In the genomic region with DNA sequence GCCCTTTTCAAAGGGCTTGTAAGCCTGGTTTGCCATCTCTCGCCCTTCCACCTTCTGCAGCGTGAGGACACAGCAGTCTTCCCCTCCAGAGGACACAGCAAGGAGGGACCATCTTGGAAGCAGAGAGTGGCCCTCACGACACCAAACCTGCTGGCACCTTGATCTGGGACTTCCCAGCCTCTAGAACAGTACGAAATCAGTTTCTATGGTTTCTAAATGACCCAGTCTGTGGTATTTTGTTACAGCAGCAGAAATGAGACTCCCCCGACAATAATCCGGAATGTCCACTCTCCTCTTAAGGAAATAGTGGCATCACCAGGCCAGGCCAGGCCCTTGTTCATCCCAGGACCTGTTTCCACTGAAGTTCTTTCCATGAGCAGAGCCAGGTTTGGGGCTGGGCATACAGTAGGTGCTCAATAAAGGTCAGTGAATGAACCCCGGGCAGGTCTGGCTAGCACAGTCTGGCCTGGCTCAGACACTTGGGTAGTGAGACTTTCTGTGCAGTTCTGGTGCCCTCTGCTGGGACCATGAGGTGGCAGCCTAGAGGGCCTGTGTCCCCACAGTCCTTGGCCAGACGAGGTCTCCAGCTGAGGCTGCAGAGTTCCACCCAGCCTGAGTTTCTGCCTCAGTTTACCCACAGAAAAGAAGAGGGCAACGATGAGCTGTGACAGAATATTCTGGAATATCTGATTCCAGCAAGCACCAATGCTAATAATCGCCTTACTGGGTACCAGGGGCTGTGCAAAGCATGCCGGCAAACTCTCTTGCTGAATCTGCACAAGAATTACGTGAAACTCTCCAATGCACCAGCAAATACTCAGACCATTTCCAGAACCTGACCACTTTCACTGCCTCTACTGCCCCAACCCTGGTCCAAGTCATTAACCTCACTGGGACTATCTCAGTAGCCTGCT, we compare ENCODE assay signal across 8 cellular contexts. TPM values are rescaled to one million over a fixed set of nuclear protein-coding genes. Genes with fewer than 3 reads are reported as not detected.
A peak's percentile ranks its signal among the peaks of the same experiment; 100 is the strongest.
DNase-seq lines count a peak whose midpoint lies in the region; ATAC-seq and TF ChIP-seq lines count a peak whose summit lies in the region.

No MANE protein-coding gene starts in this region.

- no peaks in the 10 kb centered on the region for H4K20me1 ChIP-seq in HCT116 (ENCODE audit: insufficient read depth)

- H3K9ac ChIP-seq in HCT116 (ENCODE audit: low read length) = peak overlapping the region; percentile 32

- H3K4me3 ChIP-seq in HCT116 (replicated peaks in 1 of 2; ENCODE audit: low read depth in 1 of 2, low read length in 2 of 2) (no peak overlapping the region), WERI-Rb-1 (ENCODE audit: low read depth, low read length) (no peak overlapping the region), breast epithelium (no peak overlapping the region), kidney epithelial cell (ENCODE audit: low read depth, low read length) (no peak overlapping the region)

- TF ChIP-seq RAD21 in HCT116 (IDR thresholded peaks at IDR 0.05; ENCODE audit: low read depth) = no peak

- H3K4me1 ChIP-seq in HCT116 (ENCODE audit: control insufficient read depth in 1 of 2, insufficient read depth in 2 of 2, low read length in 2 of 2) (peaks cover 11 to 32% of the 10 kb centered on the region in 2 experiments), breast epithelium (peaks cover 10 to 14% of the 10 kb centered on the region in 2 donors)

- H3K27me3 ChIP-seq in HCT116 (ENCODE audit: insufficient read depth, low read length) (no peaks in the 10 kb centered on the region), WERI-Rb-1 (ENCODE audit: insufficient read depth, low read depth, severe bottlenecking) (no peaks in the 10 kb centered on the region), breast epithelium (no peaks in the 10 kb centered on the region), kidney epithelial cell (ENCODE audit: control insufficient read depth, insufficient read depth, low read length) (no peaks in the 10 kb centered on the region)

- H3K36me3 ChIP-seq in HCT116 (ENCODE audit: control insufficient read depth in 1 of 2, insufficient read depth in 2 of 2, low read length in 2 of 2) (no peaks in the 10 kb centered on the region), WERI-Rb-1 (peaks cover 7% of the 10 kb centered on the region), breast epithelium (no peaks in the 10 kb centered on the region), kidney epithelial cell (ENCODE audit: control insufficient read depth, insufficient read depth, low read length) (no peaks in the 10 kb centered on the region)

- no peak overlapping the region for H2AFZ ChIP-seq in HCT116 (ENCODE audit: low read depth, low read length, poor library complexity, severe bottlenecking)

- RAD21 ChIA-PET in HCT116 (lab: Charles Lee; ENCODE audit: low non-redundant PET in 1 of 2, low total read pairs in 2 of 2, uncharacterized antibody in 2 of 2, unreplicated experiment in 2 of 2) = interaction anchor here (0.6 to 1.2 kb wide), 4 partner anchors 14 to 158 kb away, joined by 3 to 6 read pairs (median 3); partner anchors contain the start of gene ABCB9 (in 1 of the 2)

- CTCF ChIA-PET in HCT116 (lab: Charles Lee) = interaction anchor here (0.6 to 3.0 kb wide), 8 partner anchors 9 to 314 kb away, joined by 3 to 17 read pairs (median 4); no protein-coding TSS in a partner anchor

- BruUV-seq in HCT116 (replicated peaks; lab: Mats Ljungman, UMichigan) = no TSS peak

- no peaks in the 10 kb centered on the region for H3K79me2 ChIP-seq in HCT116 (ENCODE audit: insufficient read depth, low read length)

- POLR2A ChIA-PET in HCT116 (lab: Charles Lee) = interaction anchor here (0.7 kb wide), 1 partner anchor 14 kb away, joined by 3 read pairs; the partner anchor contains the start of gene ABCB9

- no peaks in the 10 kb centered on the region for H3K9me2 ChIP-seq in HCT116 (ENCODE audit: insufficient read depth)

- DNase-seq in ELF-1 (ENCODE audit: low read depth, low spot score) (peak; percentile 81), HCT116 (ENCODE audit: low read depth, low spot score) (peak; percentile 59), NCI-H1694 treated with DMSO at 0.1 percent for 48 hours (lab: John Stamatoyannopoulos, UW) (peak; percentile 40), WERI-Rb-1 (peak; percentile 78), breast epithelium (ENCODE audit: low spot score in 2 of 2) (peak; percentile 66 to 76), kidney epithelial cell (ENCODE audit: low read depth) (no peak)
- peak; percentile 77 to 78 for DNase-seq in stimulated activated CD4-positive, alpha-beta T cell treated with anti-CD3 and anti-CD28 coated beads, Interleukin-2, amount 100 ng/mL, for 24 hours

- intact Hi-C loops in HCT116 (cut with micrococcal nuclease) (loop anchor here (1.0 to 5.0 kb wide), 5 partner anchors 72 to 315 kb away; no protein-coding TSS in a partner anchor), breast epithelium (cut with DNase I; ENCODE audit: low total_unique reads) (loop anchor here (10.0 kb wide), 1 partner anchor 157 kb away; no protein-coding TSS in a partner anchor)

- TF ChIP-seq POLR2A in HCT116 (IDR thresholded peaks at IDR 0.05; ENCODE audit: borderline replicate concordance, extremely low read depth, insufficient read depth, insufficient read length) = no peak
- no peak for TF ChIP-seq POLR2A in breast epithelium (IDR thresholded peaks at IDR 0.05)

- peak in 2 of 3 experiments; percentile 88 to 97; a peak in 4 of 6 replicates for TF ChIP-seq CTCF in HCT116 (IDR thresholded peaks at IDR 0.05 in 2 of 3, conservative IDR thresholded peaks at IDR 0.05 in 1 of 3; ENCODE audit: borderline replicate concordance in 1 of 3, insufficient read depth in 1 of 3, low read depth in 2 of 3, low read length in 2 of 3)
- TF ChIP-seq CTCF in WERI-Rb-1 (IDR thresholded peaks at IDR 0.05; ENCODE audit: low read depth, low read length) = peak; percentile 96
- TF ChIP-seq CTCF in breast epithelium (IDR thresholded peaks at IDR 0.05) = peak; percentile 8 to 90 (median 89)
- TF ChIP-seq CTCF in kidney epithelial cell (IDR thresholded peaks at IDR 0.05; ENCODE audit: insufficient read depth, low read length, poor library complexity, severe bottlenecking) = peak; percentile 91

- H3K27ac ChIP-seq in HCT116 (ENCODE audit: low read depth, low read length) (0 out of 2 replicates have a peak overlapping the region, but pooled peaks have one; percentile 4), WERI-Rb-1 (no peak overlapping the region), breast epithelium (no peak overlapping the region)

- peak; percentile 95 for ATAC-seq in HCT116
- no peak for ATAC-seq in HG03521 (IDR thresholded peaks at IDR 0.05; ENCODE audit: unreplicated experiment)

- H3K9me3 ChIP-seq in HCT116 (ENCODE audit: control insufficient read depth in 1 of 2, insufficient read depth in 1 of 2, low read depth in 1 of 2, low read length in 2 of 2) (no peaks in the 10 kb centered on the region), WERI-Rb-1 (ENCODE audit: severe bottlenecking) (no peaks in the 10 kb centered on the region), breast epithelium (no peaks in the 10 kb centered on the region)

- H3K4me2 ChIP-seq in HCT116 (ENCODE audit: low read length) = peak overlapping the region; percentile 50

TF ChIP-seq in HCT116, 20 proteins besides CTCF, POLR2A, EP300 and RAD21 (continues in another document):
- no peak for TF ChIP-seq ELF1 (IDR thresholded peaks at IDR 0.05; ENCODE audit: borderline replicate concordance, low read depth)
- no peak for TF ChIP-seq ZBTB33 (IDR thresholded peaks at IDR 0.05; ENCODE audit: extremely low read depth, insufficient replicate concordance, low read length)
- TF ChIP-seq SRF (IDR thresholded peaks at IDR 0.05; ENCODE audit: low read depth) = no peak
- no peak for TF ChIP-seq EZH2phosphoT487 (IDR thresholded peaks at IDR 0.05; ENCODE audit: borderline replicate concordance)
- no peak for TF ChIP-seq ZFX (IDR thresholded peaks at IDR 0.05)
- TF ChIP-seq POLR2AphosphoS5 (IDR thresholded peaks at IDR 0.05; ENCODE audit: low read depth, low read length) = no peak
- no peak for TF ChIP-seq YY1 (IDR thresholded peaks at IDR 0.05; ENCODE audit: extremely low read depth, insufficient replicate concordance, low read depth, low read length)
- TF ChIP-seq MAX (IDR thresholded peaks at IDR 0.05) = no peak
- TF ChIP-seq, protein P1, sequence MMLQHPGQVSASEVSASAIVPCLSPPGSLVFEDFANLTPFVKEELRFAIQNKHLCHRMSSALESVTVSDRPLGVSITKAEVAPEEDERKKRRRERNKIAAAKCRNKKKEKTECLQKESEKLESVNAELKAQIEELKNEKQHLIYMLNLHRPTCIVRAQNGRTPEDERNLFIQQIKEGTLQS (IDR thresholded peaks at IDR 0.05) = no peak
- no peak for TF ChIP-seq EGR1 (IDR thresholded peaks at IDR 0.05; ENCODE audit: low read depth)

RNA-seq across cellular contexts. Expression of gene ABCB9, which starts 14.0 kb away (rescaled TPM):
- 14.7 TPM for total RNA-seq in HCT116 (2021; ENCODE audit: unreplicated experiment)
- 9.8 and 10.6 TPM in 2 replicates for polyA plus RNA-seq in HCT116 (2012)
- total RNA-seq in breast epithelium = 1 to 10 TPM in 2 of 3 donors, under 1 TPM in 1; 0.96 to 8.6 (median 6.2) TPM
- total RNA-seq in kidney epithelial cell = 10.6 and 12.3 TPM in 2 replicates

RNA-seq across cellular contexts. Expression of gene OGFOD2, which starts 22.8 kb away (rescaled TPM):
- total RNA-seq in HCT116 (2021; ENCODE audit: unreplicated experiment) = 29.5 TPM
- 24.1 and 26.2 TPM in 2 replicates for polyA plus RNA-seq in HCT116 (2012)
- total RNA-seq in breast epithelium = 10 to 100 TPM in 2 of 3 donors, 1 to 10 TPM in 1; 9.0 to 16.5 (median 12.1) TPM
- 13.0 and 14.9 TPM in 2 replicates for total RNA-seq in kidney epithelial cell

RNA-seq across cellular contexts. Expression of gene ARL6IP4, which starts 28.2 kb away (rescaled TPM):
- 128 TPM for total RNA-seq in HCT116 (2021; ENCODE audit: unreplicated experiment)
- 178 and 187 TPM in 2 replicates for polyA plus RNA-seq in HCT116 (2012)
- total RNA-seq in breast epithelium = 100 to 1,000 TPM; 196 to 279 (median 234) TPM
- 250 and 289 TPM in 2 replicates for total RNA-seq in kidney epithelial cell

RNA-seq across cellular contexts. Expression of gene VPS37B, which starts 56.3 kb away (rescaled TPM):
- total RNA-seq in HCT116 (2021; ENCODE audit: unreplicated experiment) (55.0 TPM), breast epithelium (10 to 100 TPM; 15.4 to 37.8 (median 34.4) TPM), kidney epithelial cell (81.5 and 83.9 TPM in 2 replicates)
- polyA plus RNA-seq in HCT116 (2012) = 48.3 and 53.6 TPM in 2 replicates
